Comparison of ENCODE assay signal across 18 cellular contexts in genomic region chr6:62623851-62624532, GRCh38.
DNase-seq lines count a peak whose midpoint lies in the region; ATAC-seq, FAIRE-seq and TF ChIP-seq lines count a peak whose summit lies in the region.
"Had no signal": no experiment of that assay in that cellular context is flagged by ENCODE, and none has a peak within 500 bp of the region (broad histone marks: within the 10 kb centered on the region; RNA-seq: fewer than 3 reads in every experiment).

No MANE protein-coding gene starts in this region.

- no peak for TF ChIP-seq POLR2A in HepG2 (IDR thresholded peaks at IDR 0.05; ENCODE audit: insufficient read depth in 1 of 2, low read depth in 2 of 2, low read length in 2 of 2)
- TF ChIP-seq POLR2A in right lobe of liver (IDR thresholded peaks at IDR 0.05), result no peak

- H3K4me1 Mint-ChIP-seq in activated CD4-positive, alpha-beta T cell treated with anti-CD3 and anti-CD28 coated beads for 36 hours, result no peaks in the 10 kb centered on the region

- H3K4me3 ChIP-seq in HepG2 (replicated peaks in 1 of 3; ENCODE audit: insufficient read depth in 1 of 3, low read depth in 2 of 3, low read length in 3 of 3), result no peak overlapping the region
- no peak overlapping the region for H3K4me3 ChIP-seq in right lobe of liver
- H3K4me3 ChIP-seq in left lung, result no peak overlapping the region

- 10% methylated on average over 1 of the region's 1 CpG for WGBS in HepG2 (ENCODE audit: low lambda C conversion rate)
- 58% methylated on average over 1 of the region's 1 CpG for WGBS in right lobe of liver (ENCODE audit: insufficient coverage, low coverage, low lambda C conversion rate, missing lambda C conversion rate)

- intact Hi-C loops in HepG2 (cut with micrococcal nuclease; ENCODE audit: unreplicated experiment) (no loop called here), right lobe of liver (cut with DNase I) (no loop called here), left lung (cut with DNase I) (no loop called here)
- intact Hi-C loops in activated CD4-positive, alpha-beta T cell treated with anti-CD3 and anti-CD28 coated beads for 36 hours (cut with DNase I, micrococcal nuclease), result no loop called here

- no peaks in the 10 kb centered on the region for H3K4me1 ChIP-seq in HepG2 (ENCODE audit: insufficient read depth, low read length)
- no peaks in the 10 kb centered on the region for H3K4me1 ChIP-seq in right lobe of liver
- no peaks in the 10 kb centered on the region for H3K4me1 ChIP-seq in left lung

- H3K4me2 ChIP-seq in HepG2 (ENCODE audit: low read depth, low read length), result no peak overlapping the region
- H3K4me2 ChIP-seq: KMS-11 had no signal

- in situ Hi-C loops in HepG2 (cut with HindIII; ENCODE audit: extremely low pct_ligation_motif_present, low pct_unique_long_range_greater_than_20kb), result no loop called here

- H3K27ac ChIP-seq in HepG2 (ENCODE audit: extremely low read length, insufficient read depth, low read length), result no peak overlapping the region
- H3K27ac ChIP-seq in right lobe of liver, result no peak overlapping the region
- H3K27ac ChIP-seq in left lung, result peak overlapping the region; percentile 20 to 37
- H3K27ac ChIP-seq: KMS-11 had no signal

- POLR2A ChIA-PET in HepG2 (lab: Yijun Ruan, JAX), result no interaction called here
- POLR2A ChIA-PET in activated CD4-positive, alpha-beta T cell treated with anti-CD3 and anti-CD28 coated beads for 36 hours (lab: Charles Lee), result no interaction called here

- H3K27me3 Mint-ChIP-seq in activated CD4-positive, alpha-beta T cell treated with anti-CD3 and anti-CD28 coated beads for 36 hours, result no peaks in the 10 kb centered on the region

- BruUV-seq in HepG2 (replicated peaks; lab: Mats Ljungman, UMichigan), result no TSS peak

- no peak for TF ChIP-seq RAD21 in HepG2 (CRISPR knock-in tag; IDR thresholded peaks at IDR 0.05)

- FAIRE-seq in HepG2 (lab: Jason Lieb, UNC), result no peak
- FAIRE-seq: GM12892 had no signal

- no peak overlapping the region for H3K27ac Mint-ChIP-seq in activated CD4-positive, alpha-beta T cell treated with anti-CD3 and anti-CD28 coated beads for 36 hours

- H4K20me1 ChIP-seq in HepG2 (ENCODE audit: insufficient read depth, low read length), result no peaks in the 10 kb centered on the region

- H3K9ac ChIP-seq in HepG2 (ENCODE audit: insufficient read depth, low read depth, low read length), result no peak overlapping the region
- H3K9ac ChIP-seq: KMS-11 had no signal

- CTCF ChIA-PET in HepG2 (lab: Yijun Ruan, JAX; ENCODE audit: low intra/inter-chr PET ratio, low total read pairs), result no interaction called here
- CTCF ChIA-PET in activated CD4-positive, alpha-beta T cell treated with anti-CD3 and anti-CD28 coated beads for 36 hours (lab: Charles Lee), result no interaction called here

- no peaks in the 10 kb centered on the region for H3K9me3 ChIP-seq in HepG2 (ENCODE audit: low read length)
- no peaks in the 10 kb centered on the region for H3K9me3 ChIP-seq in right lobe of liver
- no peaks in the 10 kb centered on the region for H3K9me3 ChIP-seq in left lung

- no peaks in the 10 kb centered on the region for H3K79me2 ChIP-seq in HepG2 (ENCODE audit: insufficient read depth, low read length)

- H3K27me3 ChIP-seq in HepG2 (ENCODE audit: control insufficient read depth in 1 of 2, insufficient read depth in 2 of 2, low read length in 2 of 2), result no peaks in the 10 kb centered on the region
- H3K27me3 ChIP-seq in right lobe of liver, result no peaks in the 10 kb centered on the region
- no peaks in the 10 kb centered on the region for H3K27me3 ChIP-seq in left lung

- H3K36me3 ChIP-seq in HepG2 (replicated peaks in 1 of 2; ENCODE audit: control insufficient read depth in 1 of 2, insufficient read depth in 2 of 2, low read length in 2 of 2), result no peaks in the 10 kb centered on the region
- H3K36me3 ChIP-seq in right lobe of liver, result no peaks in the 10 kb centered on the region
- no peaks in the 10 kb centered on the region for H3K36me3 ChIP-seq in left lung

- no peak overlapping the region for H2AFZ ChIP-seq in HepG2 (ENCODE audit: low read length)

- no peak for TF ChIP-seq CTCF in HepG2 (CRISPR knock-in tag; IDR thresholded peaks at IDR 0.05)
- no peak for TF ChIP-seq CTCF in right lobe of liver (IDR thresholded peaks at IDR 0.05)
- TF ChIP-seq CTCF in left lung (IDR thresholded peaks at IDR 0.05), result no peak

- peaks cover 4% of the 10 kb centered on the region for H3K9me3 Mint-ChIP-seq in activated CD4-positive, alpha-beta T cell treated with anti-CD3 and anti-CD28 coated beads for 36 hours (ENCODE audit: low read depth)

- no peak overlapping the region for H3K4me3 Mint-ChIP-seq in activated CD4-positive, alpha-beta T cell treated with anti-CD3 and anti-CD28 coated beads for 36 hours

- ATAC-seq in HepG2, result no peak
- ATAC-seq in right lobe of liver, result no peak
- peak; percentile 92 for ATAC-seq in left lung
- ATAC-seq in activated CD4-positive, alpha-beta T cell treated with anti-CD3 and anti-CD28 coated beads for 36 hours, result no peak

- DNase-seq in HepG2 (ENCODE audit: low spot score) (peak; percentile 5), right lobe of liver (no peak), SW480 (ENCODE audit: low spot score) (peak; percentile 1), left lung (no peak), activated gamma-delta T cell (lab: John Stamatoyannopoulos, UW) (no peak)
- no peak for DNase-seq in activated effector memory CD4-positive, alpha-beta T cell treated with Interleukin-2 at 50 U/mL for 16 hours
- no peak for DNase-seq in stimulated activated CD4-positive, alpha-beta T cell treated with anti-CD3 and anti-CD28 coated beads, Interleukin-1b, Interleukin-23, amount 100 ng/mL, for 48 hours
- no peak for DNase-seq in activated CD4-positive, alpha-beta T cell treated with anti-CD3 and anti-CD28 coated beads for 36 hours
- DNase-seq: 8988T; C1 segment of cervical spinal cord; GOT3; MM.1S; NCI-H1105; NCI-H187; NK-92 treated with Interleukin-12 subunit alpha and Interleukin-12 subunit beta, amount 100 ng/mL, for 24 hours; RPMI8226 had no signal

- H3K36me3 Mint-ChIP-seq in activated CD4-positive, alpha-beta T cell treated with anti-CD3 and anti-CD28 coated beads for 36 hours (ENCODE audit: low read depth), result no peaks in the 10 kb centered on the region

- TF ChIP-seq EP300 in HepG2 (IDR thresholded peaks at IDR 0.05; ENCODE audit: low read depth in 2 of 2, low read length in 2 of 2), result no peak
- no peak for TF ChIP-seq EP300 in HepG2 (CRISPR knock-in tag; IDR thresholded peaks at IDR 0.05; ENCODE audit: borderline replicate concordance)

TF ChIP-seq in HepG2, 621 proteins besides CTCF, POLR2A, EP300 and RAD21 (continues in another document):
- TF ChIP-seq CBX2 (IDR thresholded peaks at IDR 0.05; ENCODE audit: low read depth, low read length) (no peak), CBX2 (CRISPR knock-in tag; IDR thresholded peaks at IDR 0.05; ENCODE audit: low read depth) (no peak), SIN3A (IDR thresholded peaks at IDR 0.05; ENCODE audit: borderline replicate concordance, low read depth, low read length) (no peak), NKX3-1 (CRISPR knock-in tag; IDR thresholded peaks at IDR 0.05) (no peak), BRF2 (CRISPR knock-in tag; IDR thresholded peaks at IDR 0.05) (no peak), MAFK (conservative IDR thresholded peaks at IDR 0.05 in 1 of 2, IDR thresholded peaks at IDR 0.05 in 1 of 2; ENCODE audit: low read length in 2 of 2) (no peak), ZNF598 (CRISPR knock-in tag; IDR thresholded peaks at IDR 0.05; ENCODE audit: borderline replicate concordance) (no peak), ELF4 (CRISPR knock-in tag; IDR thresholded peaks at IDR 0.05; ENCODE audit: borderline replicate concordance) (no peak), FLYWCH1 (CRISPR knock-in tag; IDR thresholded peaks at IDR 0.05) (no peak), ZBTB7A (CRISPR knock-in tag; IDR thresholded peaks at IDR 0.05) (no peak), DNMT1 (CRISPR knock-in tag; IDR thresholded peaks at IDR 0.05) (no peak), ZFP82 (CRISPR knock-in tag; IDR thresholded peaks at IDR 0.05; ENCODE audit: borderline replicate concordance) (no peak), ZSCAN30 (CRISPR knock-in tag; IDR thresholded peaks at IDR 0.05) (no peak), PAF1 (CRISPR knock-in tag; IDR thresholded peaks at IDR 0.05) (no peak), YEATS2 (CRISPR knock-in tag; IDR thresholded peaks at IDR 0.05; ENCODE audit: borderline replicate concordance) (no peak)
- TF ChIP-seq, protein P1, sequence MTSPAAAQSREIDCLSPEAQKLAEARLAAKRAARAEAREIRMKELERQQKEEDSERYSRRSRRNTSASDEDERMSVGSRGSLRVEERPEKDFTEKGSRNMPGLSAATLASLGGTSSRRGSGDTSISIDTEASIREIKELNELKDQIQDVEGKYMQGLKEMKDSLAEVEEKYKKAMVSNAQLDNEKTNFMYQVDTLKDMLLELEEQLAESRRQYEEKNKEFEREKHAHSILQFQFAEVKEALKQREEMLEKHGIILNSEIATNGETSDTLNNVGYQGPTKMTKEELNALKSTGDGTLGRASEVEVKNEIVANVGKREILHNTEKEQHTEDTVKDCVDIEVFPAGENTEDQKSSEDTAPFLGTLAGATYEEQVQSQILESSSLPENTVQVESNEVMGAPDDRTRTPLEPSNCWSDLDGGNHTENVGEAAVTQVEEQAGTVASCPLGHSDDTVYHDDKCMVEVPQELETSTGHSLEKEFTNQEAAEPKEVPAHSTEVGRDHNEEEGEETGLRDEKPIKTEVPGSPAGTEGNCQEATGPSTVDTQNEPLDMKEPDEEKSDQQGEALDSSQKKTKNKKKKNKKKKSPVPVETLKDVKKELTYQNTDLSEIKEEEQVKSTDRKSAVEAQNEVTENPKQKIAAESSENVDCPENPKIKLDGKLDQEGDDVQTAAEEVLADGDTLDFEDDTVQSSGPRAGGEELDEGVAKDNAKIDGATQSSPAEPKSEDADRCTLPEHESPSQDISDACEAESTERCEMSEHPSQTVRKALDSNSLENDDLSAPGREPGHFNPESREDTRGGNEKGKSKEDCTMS (CRISPR knock-in tag; conservative IDR thresholded peaks at IDR 0.05), result no peak

Comparison
In these comparisons a context has a peak if more than half of its experiments do, and no peak if none do; other contexts are left out.
1. DNase-seq: peak in HepG2 (single experiment) and SW480 (single experiment); none in right lobe of liver (0 of 3), left lung (0 of 2), activated gamma-delta T cell (single experiment), activated effector memory CD4-positive, alpha-beta T cell treated with Interleukin-2 at 50 U/mL for 16 hours (single experiment), stimulated activated CD4-positive, alpha-beta T cell treated with anti-CD3 and anti-CD28 coated beads, Interleukin-1b, Interleukin-23, amount 100 ng/mL, for 48 hours (single experiment) and activated CD4-positive, alpha-beta T cell treated with anti-CD3 and anti-CD28 coated beads for 36 hours (single experiment).
2. H3K27ac ChIP-seq: peak in left lung (2 of 2); none in HepG2 (single experiment) and right lobe of liver (0 of 3).